In genomic region chr5:172841-173251, GRCh38 we compare ENCODE assay signal across 26 cellular contexts. TPM values are rescaled to one million over a fixed set of nuclear protein-coding genes. Genes with fewer than 3 reads are reported as not detected.
DNase-seq lines count a peak whose midpoint lies in the region; ATAC-seq, FAIRE-seq and TF ChIP-seq lines count a peak whose summit lies in the region.
"Had no signal": no experiment of that assay in that cellular context is flagged by ENCODE, and none has a peak within 500 bp of the region (broad histone marks: within the 10 kb centered on the region; RNA-seq: fewer than 3 reads in every experiment).

No MANE protein-coding gene starts in this region.

- in situ Hi-C loops in G401 (cut with HindIII; ENCODE audit: low sequenced_read_pairs): no loop called here

- no peak overlapping the region for H3K4me3 Mint-ChIP-seq in CD4-positive, alpha-beta memory T cell

- no peaks in the 10 kb centered on the region for H3K9me3 Mint-ChIP-seq in CD4-positive, alpha-beta memory T cell

- no peaks in the 10 kb centered on the region for H3K36me3 Mint-ChIP-seq in CD4-positive, alpha-beta memory T cell

- TF ChIP-seq EP300 in ovary (IDR thresholded peaks at IDR 0.05): no peak

- intact Hi-C loops in Right ventricle myocardium inferior (cut with DNase I) (no loop called here), heart right ventricle (cut with DNase I) (no loop called here), ovary (cut with DNase I) (no loop called here)
- intact Hi-C loops in CD4-positive, alpha-beta memory T cell (cut with micrococcal nuclease): no loop called here

- CTCF ChIA-PET in CD4-positive, alpha-beta memory T cell (lab: Charles Lee; ENCODE audit: partially characterized antibody): no interaction called here

- DNase-seq in Right ventricle myocardium inferior (ENCODE audit: missing footprints) (peak; percentile 66), heart right ventricle (no peak), WERI-Rb-1 (peak; percentile 6), ovary (peak in 3 of 5 donors; percentile 19 to 36 (median 28)), urothelium cell line (ENCODE audit: low spot score) (no peak), G401 (ENCODE audit: low spot score) (no peak)
- no peak for DNase-seq in CD4-positive, alpha-beta memory T cell
- DNase-seq: AML-193, C1 segment of cervical spinal cord, GDM1, KG1, NCI-H1092, NCI-H1436, NCI-H2029, NCI-H2227 treated with DMSO at 0.1 percent for 48 hours, NCI-H510A, NCI-H748 treated with DMSO at 0.1 percent for 48 hours, PC-9, SJCRH30 had no signal

- TF ChIP-seq CTCF in heart right ventricle (IDR thresholded peaks at IDR 0.05): no peak
- TF ChIP-seq CTCF in WERI-Rb-1 (IDR thresholded peaks at IDR 0.05; ENCODE audit: low read depth, low read length): no peak
- no peak for TF ChIP-seq CTCF in ovary (IDR thresholded peaks at IDR 0.05)

- POLR2A ChIA-PET in CD4-positive, alpha-beta memory T cell (lab: Charles Lee; ENCODE audit: partially characterized antibody): no interaction called here

- H3K27ac Mint-ChIP-seq in CD4-positive, alpha-beta memory T cell: peak overlapping the region in 1 of 7 donors; percentile 13

- TF ChIP-seq POLR2A in ovary (IDR thresholded peaks at IDR 0.05): no peak

- no peaks in the 10 kb centered on the region for H3K27me3 ChIP-seq in heart right ventricle
- no peaks in the 10 kb centered on the region for H3K27me3 ChIP-seq in WERI-Rb-1 (ENCODE audit: insufficient read depth, low read depth, severe bottlenecking)
- H3K27me3 ChIP-seq in ovary: no peaks in the 10 kb centered on the region
- no peaks in the 10 kb centered on the region for H3K27me3 ChIP-seq in CD4-positive, alpha-beta memory T cell (ENCODE audit: insufficient read depth, low read length)
- H3K27me3 ChIP-seq: SJCRH30 had no signal

- H3K9me3 ChIP-seq in heart right ventricle: no peaks in the 10 kb centered on the region
- no peaks in the 10 kb centered on the region for H3K9me3 ChIP-seq in WERI-Rb-1 (ENCODE audit: severe bottlenecking)
- H3K9me3 ChIP-seq in ovary: no peaks in the 10 kb centered on the region
- H3K9me3 ChIP-seq in CD4-positive, alpha-beta memory T cell (ENCODE audit: control insufficient read depth in 1 of 2, low read length in 2 of 2): no peaks in the 10 kb centered on the region
- H3K9me3 ChIP-seq: SJCRH30 had no signal

- H3K4me1 Mint-ChIP-seq in CD4-positive, alpha-beta memory T cell: no peaks in the 10 kb centered on the region

- no peaks in the 10 kb centered on the region for H3K36me3 ChIP-seq in heart right ventricle
- no peaks in the 10 kb centered on the region for H3K36me3 ChIP-seq in WERI-Rb-1
- H3K36me3 ChIP-seq in ovary: no peaks in the 10 kb centered on the region
- no peaks in the 10 kb centered on the region for H3K36me3 ChIP-seq in CD4-positive, alpha-beta memory T cell (ENCODE audit: insufficient read depth, low read length)
- H3K36me3 ChIP-seq: SJCRH30 had no signal

- no peak overlapping the region for H3K27ac ChIP-seq in heart right ventricle
- H3K27ac ChIP-seq in WERI-Rb-1: no peak overlapping the region
- no peak overlapping the region for H3K27ac ChIP-seq in ovary
- no peak overlapping the region for H3K27ac ChIP-seq in CD4-positive, alpha-beta memory T cell (ENCODE audit: low read depth, low read length)
- H3K27ac ChIP-seq: PC-9, RWPE1, SJCRH30 had no signal

- peaks cover 3 to 7% of the 10 kb centered on the region in 2 donors for H3K27me3 Mint-ChIP-seq in CD4-positive, alpha-beta memory T cell

- 80 to 86% methylated on average over 17 of the region's 17 CpGs for WGBS in heart right ventricle, 2 donors
- 79 to 85% (median 83%) methylated on average over 17 of the region's 17 CpGs for whole genome bisulfite sequencing in ovary, 3 donors

- no peak overlapping the region for H3K4me3 ChIP-seq in heart right ventricle
- H3K4me3 ChIP-seq in WERI-Rb-1 (ENCODE audit: low read depth, low read length): no peak overlapping the region
- no peak overlapping the region for H3K4me3 ChIP-seq in ovary
- H3K4me3 ChIP-seq in CD4-positive, alpha-beta memory T cell (ENCODE audit: low read length in 2 of 2): no peak overlapping the region
- H3K4me3 ChIP-seq: PC-9, SJCRH30 had no signal

- FAIRE-seq in urothelium cell line (lab: Jason Lieb, UNC): peak; percentile 27
- FAIRE-seq: H1 had no signal

- ATAC-seq in Right ventricle myocardium inferior (no peak), heart right ventricle (no peak)
- ATAC-seq: HCT116 had no signal

- peaks cover 0 to 20% (median 13%) of the 10 kb centered on the region in 9 donors for H3K4me1 ChIP-seq in heart right ventricle
- H3K4me1 ChIP-seq in ovary (ENCODE audit: insufficient read depth): peaks cover 19% of the 10 kb centered on the region
- H3K4me1 ChIP-seq in CD4-positive, alpha-beta memory T cell (ENCODE audit: insufficient read depth, low read length): no peaks in the 10 kb centered on the region

RNA-seq across cellular contexts. Expression of gene LRRC14B, which starts 18.4 kb away (rescaled TPM):
- 74.9 TPM for total RNA-seq in Right ventricle myocardium inferior
- total RNA-seq in heart right ventricle: 10 to 100 TPM; 27.4 to 96.6 (median 58.3) TPM
- polyA plus RNA-seq in heart right ventricle: 10 to 100 TPM in 1 of 2 donors, 1 to 10 TPM in 1; 2.6 to 16.0 TPM
- total RNA-seq in ovary: under 1 TPM in 2 of 7 donors, not detected in 5; 0.38 to 0.92 TPM
- under 1 TPM in 1 of 2 donors, not detected in 1; 0.04 TPM for polyA plus RNA-seq in ovary
- not detected for total RNA-seq in CD4-positive, alpha-beta memory T cell
- under 1 TPM in 1 of 2 donors, not detected in 1; 0.15 TPM for polyA plus RNA-seq in CD4-positive, alpha-beta memory T cell
- total RNA-seq in G401 (2014; rRNA removed; shearing (Covaris generic)): not detected in 2 replicates
- total RNA-seq: A172, Daoy, H1, HT1080, PC-9, SJCRH30 had no signal
- polyA plus RNA-seq: AG04450, H1 had no signal

RNA-seq across cellular contexts. Expression of gene CCDC127, which starts 45.1 kb away (rescaled TPM):
- total RNA-seq in Right ventricle myocardium inferior (9.4 TPM), heart right ventricle (10 to 100 TPM in 1 of 10 donors, 1 to 10 TPM in 9; 5.0 to 10.4 (median 7.7) TPM), ovary (1 to 10 TPM; 2.5 to 9.9 (median 6.0) TPM)
- polyA plus RNA-seq in heart right ventricle (1 to 10 TPM; 3.8 to 4.3 TPM), ovary (1 to 10 TPM; 4.7 to 6.8 TPM)
- total RNA-seq in CD4-positive, alpha-beta memory T cell: 1 to 10 TPM; 6.7 to 7.7 TPM
- 1 to 10 TPM; 2.9 to 5.1 TPM for polyA plus RNA-seq in CD4-positive, alpha-beta memory T cell
- total RNA-seq in G401 (2014; rRNA removed; shearing (Covaris generic)): 3.5 and 5.8 TPM in 2 replicates

RNA-seq across cellular contexts. Expression of gene SDHA, which starts 45.3 kb away (rescaled TPM):
- total RNA-seq in Right ventricle myocardium inferior (811 TPM), heart right ventricle (100 to 1,000 TPM; 557 to 897 (median 823) TPM), ovary (100 to 1,000 TPM in 4 of 7 donors, 10 to 100 TPM in 3; 69.6 to 169 (median 103) TPM)
- polyA plus RNA-seq in heart right ventricle (100 to 1,000 TPM; 317 to 636 TPM), ovary (100 to 1,000 TPM in 1 of 2 donors, 10 to 100 TPM in 1; 94.7 to 112 TPM)
- total RNA-seq in CD4-positive, alpha-beta memory T cell: 100 to 1,000 TPM; 131 to 136 TPM
- 100 to 1,000 TPM; 214 to 240 TPM for polyA plus RNA-seq in CD4-positive, alpha-beta memory T cell
- 210 and 223 TPM in 2 replicates for total RNA-seq in G401 (2014; rRNA removed; shearing (Covaris generic))

Comparison
In these comparisons a context has a peak if more than half of its experiments do, and no peak if none do; other contexts are left out.
1. DNase-seq: peak in Right ventricle myocardium inferior (single experiment), WERI-Rb-1 (single experiment) and ovary (3 of 5); none in heart right ventricle (0 of 2), urothelium cell line (single experiment), CD4-positive, alpha-beta memory T cell (0 of 5) and G401 (single experiment).
2. RNA of gene LRRC14B, which starts 18.4 kb away (total RNA-seq): 74.9 TPM in Right ventricle myocardium inferior (single experiment) and 27.4 to 96.6 TPM in heart right ventricle; 0.38 to 0.92 TPM in ovary, not detected in CD4-positive, alpha-beta memory T cell and not detected in G401; every median in the first group is over 10 times any median in the second.